In the genomic region with DNA sequence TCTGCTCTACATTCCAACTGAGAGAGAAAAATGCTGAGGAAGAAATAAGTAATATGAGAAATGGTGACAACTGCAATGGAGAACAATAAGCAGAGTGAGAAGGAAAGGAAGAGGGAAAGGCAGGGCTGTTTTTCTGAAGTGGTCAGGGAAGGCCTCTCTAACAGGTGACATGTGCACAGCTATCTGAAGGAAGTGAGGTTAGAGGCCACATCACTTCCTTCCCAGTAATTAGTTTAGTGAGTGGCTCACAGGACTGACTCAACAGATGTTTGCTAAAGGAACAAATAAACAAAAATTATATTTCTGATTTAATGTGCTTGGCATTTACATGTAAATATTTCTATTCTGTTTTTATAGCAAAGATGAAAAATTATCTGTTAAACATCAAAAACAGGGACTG, we compare ENCODE assay signal across 13 cellular contexts.
A peak's percentile ranks its signal among the peaks of the same experiment; 100 is the strongest.
DNase-seq lines count a peak whose midpoint lies in the region; ATAC-seq and TF ChIP-seq lines count a peak whose summit lies in the region.
"Had no signal": no experiment of that assay in that cellular context is flagged by ENCODE, and none has a peak within 500 bp of the region (broad histone marks: within the 10 kb centered on the region; RNA-seq: fewer than 3 reads in every experiment).

No MANE protein-coding gene starts in this region.

- H3K36me3 Mint-ChIP-seq in HFFc6 (ENCODE audit: low read depth) (peaks cover 5% of the 10 kb centered on the region; the same call in 1 of the 2 replicates), T-cell (no peaks in the 10 kb centered on the region)

- intact Hi-C loops in aorta (cut with DNase I), result no loop called here

- H3K27ac Mint-ChIP-seq in HFFc6, result no peak overlapping the region
- no peak overlapping the region for H3K27ac Mint-ChIP-seq in T-cell

- no peaks in the 10 kb centered on the region for H3K27me3 ChIP-seq in aorta (ENCODE audit: control insufficient read depth in 1 of 2, insufficient read depth in 2 of 2, low read length in 1 of 2)
- H3K27me3 ChIP-seq: foreskin keratinocyte had no signal

- H3K9me3 Mint-ChIP-seq in HFFc6, result no peaks in the 10 kb centered on the region
- H3K9me3 Mint-ChIP-seq in T-cell, result no peaks in the 10 kb centered on the region

- no peaks in the 10 kb centered on the region for H3K27me3 Mint-ChIP-seq in HFFc6 (ENCODE audit: insufficient read depth)
- no peaks in the 10 kb centered on the region for H3K27me3 Mint-ChIP-seq in T-cell

- peaks cover 1 to 9% of the 10 kb centered on the region in 2 donors for H3K4me1 ChIP-seq in aorta (ENCODE audit: control insufficient read depth in 1 of 2, insufficient read depth in 2 of 2, low read length in 2 of 2)

- peaks cover 24% of the 10 kb centered on the region for H3K4me1 Mint-ChIP-seq in HFFc6 (ENCODE audit: low read depth)
- peaks cover 0 to 2% (median 2%) of the 10 kb centered on the region in 3 donors for H3K4me1 Mint-ChIP-seq in T-cell

- no peaks in the 10 kb centered on the region for H3K36me3 ChIP-seq in aorta (ENCODE audit: control insufficient read depth in 1 of 2, insufficient read depth in 2 of 2, low read length in 1 of 2)

- H3K9me3 ChIP-seq in aorta (ENCODE audit: control insufficient read depth, low read length), result no peaks in the 10 kb centered on the region

- ATAC-seq in T-cell (replicated peaks in 1 of 4), result peak; percentile 49 to 76 (median 54)
- ATAC-seq in aorta (ENCODE audit: low FRiP score), result no peak
- ATAC-seq: foreskin keratinocyte, left cardiac atrium had no signal

- POLR2A ChIA-PET in T-cell (lab: Charles Lee), result interaction anchor here in 1 of 2 donors (0.5 to 0.6 kb wide), 2 partner anchors 430 to 446 kb away, joined by 3 to 4 read pairs; no protein-coding TSS in a partner anchor

- TF ChIP-seq CTCF in HFFc6 (IDR thresholded peaks at IDR 0.05), result no peak

- DNase-seq in EL (peak; percentile 31), HFFc6 (peak; percentile 15), T-cell (peak in 1 of 34 experiments; percentile 2), kidney tubule cell (ENCODE audit: low spot score) (peak; percentile 30), aorta (no peak), NCI-H1694 treated with DMSO at 0.1 percent for 48 hours (lab: John Stamatoyannopoulos, UW) (no peak)
- no peak for DNase-seq in stimulated activated CD4-positive, alpha-beta T cell treated with anti-CD3 and anti-CD28 coated beads, Interleukin-1b, Interleukin-23, amount 100 ng/mL, for 48 hours
- DNase-seq: COR-L47; foreskin keratinocyte; left cardiac atrium; NCI-H2171; stimulated activated CD4-positive, alpha-beta T cell treated with anti-CD3 and anti-CD28 coated beads, Interleukin-12 subunit alpha, Interleukin-12 subunit beta, amount 100 ng/mL, for 4 hours; stimulated activated CD8-positive, alpha-beta memory T cell treated with anti-CD3 and anti-CD28 coated beads, Interleukin-4, amount 100 ng/mL, for 48 hours had no signal

- CTCF ChIA-PET in T-cell (lab: Charles Lee), result interaction anchor here (1.1 to 1.3 kb wide), 2 partner anchors 13 to 435 kb away, joined by 3 to 4 read pairs; no protein-coding TSS in a partner anchor

- no peak overlapping the region for H3K27ac ChIP-seq in aorta (ENCODE audit: low read depth in 1 of 2, low read length in 2 of 2)
- H3K27ac ChIP-seq: foreskin keratinocyte had no signal

- H3K4me3 Mint-ChIP-seq in HFFc6 (no peak overlapping the region), T-cell (no peak overlapping the region)

- no peak overlapping the region for H3K4me3 ChIP-seq in aorta (ENCODE audit: low read length in 2 of 2)

Comparison
In these comparisons a context has a peak if more than half of its experiments do, and no peak if none do; other contexts are left out.
1. DNase-seq: peak in EL (single experiment), HFFc6 (single experiment) and kidney tubule cell (single experiment); none in aorta (0 of 2), stimulated activated CD4-positive, alpha-beta T cell treated with anti-CD3 and anti-CD28 coated beads, Interleukin-1b, Interleukin-23, amount 100 ng/mL, for 48 hours (single experiment) and NCI-H1694 treated with DMSO at 0.1 percent for 48 hours (single experiment).